29 cellular contexts compared by ENCODE assay signal in genomic region chr11:11558352-11558751, GRCh38.
DNase-seq lines count a peak whose midpoint lies in the region; ATAC-seq and TF ChIP-seq lines count a peak whose summit lies in the region.
"Had no signal": no experiment of that assay in that cellular context is flagged by ENCODE, and none has a peak within 500 bp of the region (broad histone marks: within the 10 kb centered on the region; RNA-seq: fewer than 3 reads in every experiment).

No MANE protein-coding gene starts in this region.

- H3K36me3 ChIP-seq in mammary epithelial cell (ENCODE audit: insufficient read depth, low read length), result no peaks in the 10 kb centered on the region
- H3K36me3 ChIP-seq in transverse colon, result no peaks in the 10 kb centered on the region
- H3K36me3 ChIP-seq: cardiac muscle cell, esophagus squamous epithelium, gastrocnemius medialis had no signal

- no peaks in the 10 kb centered on the region for H3K36me3 Mint-ChIP-seq in activated CD4-positive, alpha-beta memory T cell treated with anti-CD3 and anti-CD28 coated beads, Interleukin-2, amount 10 ng/mL, durations not matched to agents 7 days and 5 days (ENCODE audit: low read depth)
- H3K36me3 Mint-ChIP-seq: activated naive CD4-positive, alpha-beta T cell treated with anti-CD3 and anti-CD28 coated beads, Interleukin-2, amount 50 U/mL, for 24 hours; CD14-positive monocyte; stimulated activated effector memory CD8-positive, alpha-beta T cell treated with anti-CD3 and anti-CD28 coated beads, Interleukin-12 subunit alpha, Interleukin-12 subunit beta, amount 100 ng/mL, for 72 hours had no signal

- H3K9ac ChIP-seq in mammary epithelial cell (ENCODE audit: insufficient read depth, low read length), result no peak overlapping the region

- dilution Hi-C loops in mammary epithelial cell (cut with HindIII; ENCODE audit: low sequenced_read_pairs), result no loop called here

- no peaks in the 10 kb centered on the region for H3K27me3 Mint-ChIP-seq in activated CD4-positive, alpha-beta memory T cell treated with anti-CD3 and anti-CD28 coated beads, Interleukin-2, amount 10 ng/mL, durations not matched to agents 7 days and 5 days
- H3K27me3 Mint-ChIP-seq: activated naive CD4-positive, alpha-beta T cell treated with anti-CD3 and anti-CD28 coated beads, Interleukin-2, amount 50 U/mL, for 24 hours had no signal

- no peak overlapping the region for H3K4me3 Mint-ChIP-seq in activated CD4-positive, alpha-beta memory T cell treated with anti-CD3 and anti-CD28 coated beads, Interleukin-2, amount 10 ng/mL, durations not matched to agents 7 days and 5 days
- H3K4me3 Mint-ChIP-seq: activated naive CD4-positive, alpha-beta T cell treated with anti-CD3 and anti-CD28 coated beads, Interleukin-2, amount 50 U/mL, for 24 hours; CD14-positive monocyte; stimulated activated effector memory CD8-positive, alpha-beta T cell treated with anti-CD3 and anti-CD28 coated beads, Interleukin-12 subunit alpha, Interleukin-12 subunit beta, amount 100 ng/mL, for 72 hours had no signal

- H3K9me3 Mint-ChIP-seq in activated CD4-positive, alpha-beta memory T cell treated with anti-CD3 and anti-CD28 coated beads, Interleukin-2, amount 10 ng/mL, durations not matched to agents 7 days and 5 days, result no peaks in the 10 kb centered on the region
- H3K9me3 Mint-ChIP-seq: activated naive CD4-positive, alpha-beta T cell treated with anti-CD3 and anti-CD28 coated beads, Interleukin-2, amount 50 U/mL, for 24 hours; activated T-helper 2 cell treated with anti-CD3 and anti-CD28 coated beads, Interferon-gamma antibody, Interleukin-2, Interleukin-4, amounts not matched to agents 10 μg/mL and 5 μg/mL and 100 μg/mL, durations not matched to agents 14 hours and 24 hours and 36 hours; CD14-positive monocyte had no signal

- WGBS in mammary epithelial cell (ENCODE audit: low coverage, missing lambda C conversion rate), result 81% methylated on average over 3 of the region's 3 CpGs
- 63% methylated on average over 3 of the region's 3 CpGs; no CpG with 5 or more reads in 1 of the 2 donors for WGBS in transverse colon (ENCODE audit: low coverage in 1 of 2), 2 donors

- in situ Hi-C loops in mammary epithelial cell (cut with MboI; ENCODE audit: low sequenced_read_pairs in 2 of 2) (no loop called here), transverse colon (cut with MboI; ENCODE audit: low pct_ligation_motif_present in 1 of 4, low pct_unique_long_range_greater_than_20kb in 1 of 4, low sequenced_read_pairs in 3 of 4) (no loop called here)

- H3K4me1 Mint-ChIP-seq in activated CD4-positive, alpha-beta memory T cell treated with anti-CD3 and anti-CD28 coated beads, Interleukin-2, amount 10 ng/mL, durations not matched to agents 7 days and 5 days, result no peaks in the 10 kb centered on the region
- H3K4me1 Mint-ChIP-seq: activated naive CD4-positive, alpha-beta T cell treated with anti-CD3 and anti-CD28 coated beads, Interleukin-2, amount 50 U/mL, for 24 hours; CD14-positive monocyte; stimulated activated effector memory CD8-positive, alpha-beta T cell treated with anti-CD3 and anti-CD28 coated beads, Interleukin-12 subunit alpha, Interleukin-12 subunit beta, amount 100 ng/mL, for 72 hours had no signal

- H3K4me3 ChIP-seq in mammary epithelial cell (replicated peaks in 1 of 3; ENCODE audit: insufficient read depth in 1 of 3, low read depth in 2 of 3, low read length in 3 of 3) (no peak overlapping the region), transverse colon (no peak overlapping the region)
- H3K4me3 ChIP-seq: cardiac muscle cell, esophagus squamous epithelium, gastrocnemius medialis had no signal

- H3K79me2 ChIP-seq in mammary epithelial cell (ENCODE audit: insufficient read depth, low read length), result peaks cover 23% of the 10 kb centered on the region

- H4K20me1 ChIP-seq in mammary epithelial cell (ENCODE audit: insufficient read depth, low read length), result no peaks in the 10 kb centered on the region

- CTCF ChIA-PET in mammary epithelial cell (lab: Charles Lee; ENCODE audit: low non-redundant PET), result interaction anchor here (0.7 kb wide), 1 partner anchor 68 kb away, joined by 3 read pairs; no protein-coding TSS in a partner anchor
- CTCF ChIA-PET in activated CD4-positive, alpha-beta memory T cell treated with anti-CD3 and anti-CD28 coated beads, Interleukin-2, amount 10 ng/mL, durations not matched to agents 7 days and 5 days (lab: Charles Lee), result no interaction called here

- intact Hi-C loops in mammary epithelial cell (cut with micrococcal nuclease) (no loop called here), left colon (cut with DNase I, micrococcal nuclease) (no loop called here), transverse colon (cut with DNase I; ENCODE audit: low total_unique reads) (no loop called here)

- H2AFZ ChIP-seq in mammary epithelial cell (ENCODE audit: low read depth, low read length), result no peak overlapping the region

- DNase-seq in NCI-H1092 treated with DMSO at 0.1 percent for 48 hours (lab: John Stamatoyannopoulos, UW) (peak; percentile 9), NCI-H1092 (lab: John Stamatoyannopoulos, UW) (no peak), mammary epithelial cell (peak; percentile 47), left colon (peak in 1 of 2 donors; percentile 40), transverse colon (peak; percentile 43)
- DNase-seq in activated CD4-positive, alpha-beta memory T cell treated with anti-CD3 and anti-CD28 coated beads, Interleukin-2, amount 10 ng/mL, durations not matched to agents 7 days and 5 days, result no peak
- DNase-seq: 8988T; activated CD4-positive, alpha-beta T cell treated with anti-CD3 and anti-CD28 coated beads, Interleukin-2, amount 50 U/mL, for 48 hours; amygdala; Calu3; cortex of kidney; esophagus squamous epithelium; gastrocnemius medialis; hippocampal formation; NCI-H187; NCI-H2171 treated with DMSO at 0.1 percent for 48 hours; NCI-H774; stimulated activated CD4-positive, alpha-beta T cell treated with anti-CD3 and anti-CD28 coated beads, Interleukin-4, amount 100 ng/mL, for 24 hours; T-helper 1 cell had no signal

- H3K9me3 ChIP-seq in mammary epithelial cell (replicated peaks; ENCODE audit: insufficient read depth, low read length), result no peaks in the 10 kb centered on the region
- H3K9me3 ChIP-seq in transverse colon, result no peaks in the 10 kb centered on the region
- H3K9me3 ChIP-seq: esophagus squamous epithelium, gastrocnemius medialis had no signal

- H3K4me2 ChIP-seq in mammary epithelial cell (ENCODE audit: insufficient read depth, low read depth, low read length), result no peak overlapping the region

- TF ChIP-seq POLR2A in transverse colon (IDR thresholded peaks at IDR 0.05), result no peak

- no peak for TF ChIP-seq EP300 in transverse colon (IDR thresholded peaks at IDR 0.05; ENCODE audit: low read depth)

- no peak overlapping the region for H3K27ac ChIP-seq in mammary epithelial cell (ENCODE audit: insufficient read depth, low read depth, low read length)
- H3K27ac ChIP-seq in transverse colon, result no peak overlapping the region
- H3K27ac ChIP-seq: cardiac muscle cell, esophagus squamous epithelium, gastrocnemius medialis had no signal

- no TSS peak for BruUV-seq in mammary epithelial cell (replicated peaks; lab: Mats Ljungman, UMichigan)

- H3K4me1 ChIP-seq in mammary epithelial cell (ENCODE audit: insufficient read depth, low read length) (peaks cover 10% of the 10 kb centered on the region), transverse colon (peaks cover 0 to 9% (median 4%) of the 10 kb centered on the region in 4 donors)

- POLR2A ChIA-PET in activated CD4-positive, alpha-beta memory T cell treated with anti-CD3 and anti-CD28 coated beads, Interleukin-2, amount 10 ng/mL, durations not matched to agents 7 days and 5 days (lab: Charles Lee), result no interaction called here

- no peak overlapping the region for H3K27ac Mint-ChIP-seq in activated CD4-positive, alpha-beta memory T cell treated with anti-CD3 and anti-CD28 coated beads, Interleukin-2, amount 10 ng/mL, durations not matched to agents 7 days and 5 days
- H3K27ac Mint-ChIP-seq: activated naive CD4-positive, alpha-beta T cell treated with anti-CD3 and anti-CD28 coated beads, Interleukin-2, amount 50 U/mL, for 24 hours; activated T-helper 2 cell treated with anti-CD3 and anti-CD28 coated beads, Interferon-gamma antibody, Interleukin-2, Interleukin-4, amounts not matched to agents 10 μg/mL and 5 μg/mL and 100 μg/mL, durations not matched to agents 14 hours and 24 hours and 36 hours; CD14-positive monocyte; stimulated activated effector memory CD8-positive, alpha-beta T cell treated with anti-CD3 and anti-CD28 coated beads, Interleukin-12 subunit alpha, Interleukin-12 subunit beta, amount 100 ng/mL, for 72 hours had no signal

- H3K27me3 ChIP-seq in mammary epithelial cell (ENCODE audit: insufficient read depth, low read length) (no peaks in the 10 kb centered on the region), transverse colon (no peaks in the 10 kb centered on the region)
- H3K27me3 ChIP-seq: esophagus squamous epithelium, gastrocnemius medialis had no signal

- ATAC-seq in left colon (peak; percentile 92), GM21717 (IDR thresholded peaks at IDR 0.05; ENCODE audit: unreplicated experiment) (no peak), GM21423 (IDR thresholded peaks at IDR 0.05; ENCODE audit: unreplicated experiment) (no peak)
- ATAC-seq: activated CD4-positive, CD25-positive, alpha-beta regulatory T cell treated with anti-CD3 and anti-CD28 coated beads, Interleukin-2, amount 50 U/mL, for 24 hours; gastrocnemius medialis; HepG2; sciatic nerve; stimulated activated effector memory CD8-positive, alpha-beta T cell treated with anti-CD3 and anti-CD28 coated beads, Interleukin-12 subunit alpha, Interleukin-12 subunit beta, amount 100 ng/mL, for 72 hours had no signal

- peak in 1 of 2 donors; percentile 47 for TF ChIP-seq CTCF in mammary epithelial cell (conservative IDR thresholded peaks at IDR 0.05 in 1 of 2, IDR thresholded peaks at IDR 0.05 in 1 of 2; ENCODE audit: extremely low read depth in 1 of 2, insufficient read depth in 1 of 2, low read depth in 1 of 2, low read length in 2 of 2)
- TF ChIP-seq CTCF in transverse colon (IDR thresholded peaks at IDR 0.05), result peak in 1 of 5 experiments; percentile 14

Comparison
In these comparisons a context has a peak if more than half of its experiments do, and no peak if none do; other contexts are left out.
1. DNase-seq: peak in NCI-H1092 treated with DMSO at 0.1 percent for 48 hours (single experiment), mammary epithelial cell (single experiment) and transverse colon (single experiment); none in NCI-H1092 (single experiment) and activated CD4-positive, alpha-beta memory T cell treated with anti-CD3 and anti-CD28 coated beads, Interleukin-2, amount 10 ng/mL, durations not matched to agents 7 days and 5 days (single experiment).